9 cellular contexts compared by ENCODE assay signal in genomic region chr12:119231774-119232173, GRCh38. TPM values are rescaled to one million over a fixed set of nuclear protein-coding genes. Genes with fewer than 3 reads are reported as not detected.
"Had no signal": no experiment of that assay in that cellular context is flagged by ENCODE, and none has a peak within 500 bp of the region (broad histone marks: within the 10 kb centered on the region; RNA-seq: fewer than 3 reads in every experiment).

No MANE protein-coding gene starts in this region.

- ATAC-seq: GM23338, HCT116, HepG2 had no signal

- H3K9me3 ChIP-seq: HAP-1 had no signal

- FAIRE-seq: HepG2 had no signal

- H3K4me1 ChIP-seq: HAP-1 had no signal

- DNase-seq: H7, HFFc6, KG1 had no signal

- H3K36me3 ChIP-seq: HAP-1 had no signal

- H3K4me3 ChIP-seq: GM23338, HAP-1 had no signal

- H3K27ac ChIP-seq: HL-60 had no signal

- H3K4me2 ChIP-seq: GM23338 had no signal

RNA-seq across cellular contexts. Expression of gene HSPB8, which starts 53.0 kb away (rescaled TPM):
- polyA plus RNA-seq: IgD-negative memory B cell had no signal
